ENCODE assay signal across 35 cellular contexts in genomic region chr3:3342141-3342540, GRCh38.
"Had no signal": no experiment of that assay in that cellular context is flagged by ENCODE, and none has a peak within 500 bp of the region (broad histone marks: within the 10 kb centered on the region; RNA-seq: fewer than 3 reads in every experiment).

No MANE protein-coding gene starts in this region.

- H3K4me3 ChIP-seq: MG63 had no signal

- H3K36me3 ChIP-seq: MG63 had no signal

- H3K27me3 ChIP-seq: MG63 had no signal

- DNase-seq: Karpas-422, Kasumi-1, MG63, MM.1S, MV-4-11, NCI-H1048, NCI-H1092, NCI-H1092 treated with DMSO at 0.1 percent for 48 hours, NCI-H1105, NCI-H1105 treated with DMSO at 0.1 percent for 48 hours, NCI-H1417, NCI-H1417 treated with DMSO at 0.1 percent for 48 hours, NCI-H1436, NCI-H1436 treated with DMSO at 0.1 percent for 48 hours, NCI-H146, NCI-H1694, NCI-H1694 treated with DMSO at 0.1 percent for 48 hours, NCI-H187, NCI-H187 treated with DMSO at 0.1 percent for 48 hours, NCI-H1930, NCI-H2029, NCI-H2029 treated with DMSO at 0.1 percent for 48 hours, NCI-H2081, NCI-H2081 treated with DMSO at 0.1 percent for 48 hours, NCI-H2107, NCI-H2171, NCI-H2171 treated with DMSO at 0.1 percent for 48 hours, NCI-H2227 treated with DMSO at 0.1 percent for 48 hours, NCI-H226, NCI-H345, NCI-H446, NCI-H446 treated with DMSO at 0.1 percent for 48 hours, NCI-H510A, NCI-H510A treated with DMSO at 0.1 percent for 48 hours, NCI-H524 had no signal

- H3K9me3 ChIP-seq: MG63 had no signal
